In genomic region chr10:61987951-61988379, GRCh38 we compare ENCODE assay signal across 8 cellular contexts.
A peak's percentile ranks its signal among the peaks of the same experiment; 100 is the strongest.
DNase-seq lines count a peak whose midpoint lies in the region; ATAC-seq and TF ChIP-seq lines count a peak whose summit lies in the region.

No MANE protein-coding gene starts in this region.

- H3K27ac ChIP-seq in SK-N-SH (ENCODE audit: low read depth in 2 of 2, low read length in 1 of 2) (peak overlapping the region in 1 of 2 experiments; percentile 21; a peak in 1 of 4 replicates), OCI-LY3 (ENCODE audit: low read length) (peak overlapping the region; percentile 90), heart right ventricle (peak overlapping the region in 9 of 10 donors; percentile 4 to 73 (median 54))

- peaks cover 0 to 10% of the 10 kb centered on the region in 2 experiments for H3K36me3 ChIP-seq in SK-N-SH (replicated peaks in 1 of 2; ENCODE audit: control insufficient read depth in 1 of 2, insufficient read depth in 2 of 2, low read length in 1 of 2)
- H3K36me3 ChIP-seq in OCI-LY3 (replicated peaks; ENCODE audit: low read depth, low read length): no peaks in the 10 kb centered on the region
- H3K36me3 ChIP-seq in heart right ventricle: no peaks in the 10 kb centered on the region

- H3K4me1 Mint-ChIP-seq in type B pancreatic cell (ENCODE audit: unreplicated experiment): peaks cover 27% of the 10 kb centered on the region

- peak overlapping the region; percentile 68 for H3K27ac Mint-ChIP-seq in type B pancreatic cell

- H2AFZ ChIP-seq in SK-N-SH (ENCODE audit: low read depth) (no peak overlapping the region), OCI-LY3 (ENCODE audit: low read depth, low read length) (no peak overlapping the region)

- H3K4me2 ChIP-seq in SK-N-SH (no peak overlapping the region), OCI-LY3 (ENCODE audit: low read length) (peak overlapping the region; percentile 64)

- H3K4me3 ChIP-seq in SK-N-SH (ENCODE audit: low read depth in 2 of 2, low read length in 1 of 2) (no peak overlapping the region; a peak in 1 of 4 replicates), OCI-LY3 (ENCODE audit: low read length) (peak overlapping the region; percentile 55), heart right ventricle (peak overlapping the region in 2 of 10 donors; percentile 9 to 18)

- no peak for DNase-seq in SK-N-SH
- DNase-seq in heart right ventricle: no peak
- DNase-seq in type B pancreatic cell (ENCODE audit: extremely low spot score, unreplicated experiment): no peak
- DNase-seq in amniotic stem cell (lab: John Stamatoyannopoulos, UW): no peak
- no peak for DNase-seq in NCI-H146 treated with DMSO at 0.1 percent for 48 hours (lab: John Stamatoyannopoulos, UW; ENCODE audit: unreplicated experiment)

- no peak for TF ChIP-seq EP300 in SK-N-SH (IDR thresholded peaks at IDR 0.05; ENCODE audit: borderline replicate concordance in 1 of 2, low read depth in 1 of 2, low read length in 1 of 2)

- peak; percentile 11; the same call in 1 of the 3 replicates for ATAC-seq in SK-N-SH treated with all-trans-retinoic acid at 6 μM for 48 hours
- peak; percentile 97 for ATAC-seq in HG02678 (IDR thresholded peaks at IDR 0.05; ENCODE audit: unreplicated experiment)
- ATAC-seq in heart right ventricle: peak in 3 of 8 donors; percentile 33 to 43 (median 34)

- no peaks in the 10 kb centered on the region for H3K9me3 Mint-ChIP-seq in type B pancreatic cell

- intact Hi-C loops in heart right ventricle (cut with DNase I): loop anchor here in 2 of 10 donors (10.0 kb wide), 1 partner anchor 83 kb away; the partner anchor contains the start of gene ARID5B (in 2 of the 2)

- WGBS in SK-N-SH (ENCODE audit: low lambda C conversion rate): 72% methylated on average over 2 of the region's 2 CpGs
- WGBS in heart right ventricle, 2 donors: 10 to 31% methylated on average over 2 of the region's 2 CpGs

- H3K36me3 Mint-ChIP-seq in type B pancreatic cell: peaks cover 24% of the 10 kb centered on the region

- H4K20me1 ChIP-seq in SK-N-SH (ENCODE audit: insufficient read depth) (no peaks in the 10 kb centered on the region), OCI-LY3 (ENCODE audit: insufficient read depth, low read length) (no peaks in the 10 kb centered on the region)

- no peaks in the 10 kb centered on the region for H3K27me3 Mint-ChIP-seq in type B pancreatic cell

- H3K79me2 ChIP-seq in SK-N-SH (ENCODE audit: insufficient read depth) (peaks cover 46% of the 10 kb centered on the region), OCI-LY3 (ENCODE audit: low read length) (no peaks in the 10 kb centered on the region)

- POLR2A ChIA-PET in SK-N-SH (lab: Yijun Ruan, JAX): no interaction called here

- CTCF ChIA-PET in SK-N-SH (lab: Yijun Ruan, JAX): no interaction called here

- H3K27me3 ChIP-seq in SK-N-SH (ENCODE audit: insufficient read depth) (no peaks in the 10 kb centered on the region), OCI-LY3 (ENCODE audit: low read depth, low read length) (no peaks in the 10 kb centered on the region), heart right ventricle (no peaks in the 10 kb centered on the region)

- no peaks in the 10 kb centered on the region for H3K9me2 ChIP-seq in SK-N-SH

- TF ChIP-seq RAD21 in SK-N-SH (IDR thresholded peaks at IDR 0.05; ENCODE audit: low read length): no peak

- H3K4me1 ChIP-seq in SK-N-SH (ENCODE audit: control insufficient read depth in 1 of 2, insufficient read depth in 2 of 2, low read depth in 1 of 2, low read length in 1 of 2) (peaks cover 10 to 14% of the 10 kb centered on the region in 2 experiments), OCI-LY3 (ENCODE audit: low read length) (peaks cover 59% of the 10 kb centered on the region), heart right ventricle (peaks cover 0 to 58% (median 33%) of the 10 kb centered on the region in 9 donors)

- no peak overlapping the region for H3K4me3 Mint-ChIP-seq in type B pancreatic cell

- H3K9ac ChIP-seq in SK-N-SH: no peak overlapping the region
- peak overlapping the region; percentile 67 for H3K9ac ChIP-seq in OCI-LY3 (ENCODE audit: low read length)

- no peak for TF ChIP-seq CTCF in SK-N-SH (IDR thresholded peaks at IDR 0.05)
- no peak for TF ChIP-seq CTCF in OCI-LY3 (IDR thresholded peaks at IDR 0.05; ENCODE audit: low read depth, low read length)
- no peak for TF ChIP-seq CTCF in heart right ventricle (IDR thresholded peaks at IDR 0.05)
- TF ChIP-seq CTCF in type B pancreatic cell (conservative IDR thresholded peaks at IDR 0.05): no peak

- H3K9me3 ChIP-seq in SK-N-SH (no peaks in the 10 kb centered on the region), OCI-LY3 (ENCODE audit: insufficient read depth, low read length) (no peaks in the 10 kb centered on the region), heart right ventricle (no peaks in the 10 kb centered on the region)

- H3F3A ChIP-seq in SK-N-SH (replicated peaks; ENCODE audit: insufficient read depth): peaks cover 9% of the 10 kb centered on the region

TF ChIP-seq in SK-N-SH treated with all-trans-retinoic acid at 6 μM for 48 hours, 23 proteins besides CTCF, POLR2A, EP300 and RAD21 (continues in another document):
- TF ChIP-seq TSHZ2 (CRISPR knock-in tag; IDR thresholded peaks at IDR 0.05): no peak

TF ChIP-seq in SK-N-SH, 30 proteins besides CTCF, POLR2A, EP300 and RAD21:
- TF ChIP-seq POLR2AphosphoS5 (IDR thresholded peaks at IDR 0.05; ENCODE audit: low read depth, low read length): no peak
- TF ChIP-seq MAX (IDR thresholded peaks at IDR 0.05; ENCODE audit: low read depth): no peak
- no peak for TF ChIP-seq FOXM1 (IDR thresholded peaks at IDR 0.05; ENCODE audit: low read depth)
- TF ChIP-seq TCF12 (IDR thresholded peaks at IDR 0.05): no peak
- TF ChIP-seq USF1 (IDR thresholded peaks at IDR 0.05; ENCODE audit: borderline replicate concordance, low read depth): no peak
- no peak for TF ChIP-seq SMC3 (IDR thresholded peaks at IDR 0.05; ENCODE audit: low read depth, low read length)
- TF ChIP-seq RCOR1 (IDR thresholded peaks at IDR 0.05; ENCODE audit: low read length): no peak
- TF ChIP-seq IRF3 (IDR thresholded peaks at IDR 0.05; ENCODE audit: low read depth, low read length): no peak
- TF ChIP-seq REST (IDR thresholded peaks at IDR 0.05; ENCODE audit: low read depth, low read length): no peak
TF ChIP-seq in SK-N-SH: peak in this region for 0.
